In the genomic region with DNA sequence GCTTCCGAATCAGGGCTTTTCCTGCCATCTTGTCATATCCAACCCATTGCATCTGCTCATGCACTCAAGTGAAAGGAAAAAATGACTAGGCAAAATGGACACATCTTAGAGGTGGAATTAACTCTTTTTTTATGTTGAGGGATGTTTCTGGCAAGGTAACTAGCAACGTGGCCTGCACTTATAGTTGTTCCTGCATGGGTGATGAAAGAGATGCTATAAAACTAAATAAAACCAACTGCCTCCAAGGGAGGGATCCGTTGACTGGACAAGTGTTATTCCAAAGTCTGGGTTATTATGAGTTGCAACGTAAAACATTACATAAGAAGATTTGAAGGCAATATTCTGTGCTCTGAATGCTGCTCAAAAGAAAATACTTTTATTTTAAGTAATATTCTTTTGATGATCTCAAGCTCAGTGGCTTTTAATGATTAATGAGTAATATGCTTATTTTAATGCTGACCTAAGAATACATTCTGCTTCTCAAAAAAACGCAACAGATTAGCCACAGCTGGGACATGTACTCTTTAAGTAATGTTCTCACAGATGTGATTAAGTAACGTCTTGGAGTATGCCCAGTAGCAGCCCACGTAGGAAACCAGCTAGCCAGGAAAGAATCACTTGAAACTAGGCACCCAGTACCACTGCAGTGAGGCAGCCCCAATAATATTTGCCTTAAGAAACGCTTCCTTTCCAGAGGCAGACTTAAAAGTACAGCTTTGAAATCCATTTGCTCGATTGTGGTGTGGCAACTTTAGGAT, we compare ENCODE assay signal across 12 cellular contexts. TPM values are rescaled to one million over a fixed set of nuclear protein-coding genes. Genes with fewer than 3 reads are reported as not detected.
DNase-seq lines count a peak whose midpoint lies in the region; ATAC-seq and TF ChIP-seq lines count a peak whose summit lies in the region.
"Had no signal": no experiment of that assay in that cellular context is flagged by ENCODE, and none has a peak within 500 bp of the region (broad histone marks: within the 10 kb centered on the region; RNA-seq: fewer than 3 reads in every experiment).

No MANE protein-coding gene starts in this region.

- peak overlapping the region in 3 of 4 donors; percentile 36 to 49 (median 43) for H3K27ac ChIP-seq in esophagus squamous epithelium
- peak overlapping the region; percentile 32 to 50 for H3K27ac ChIP-seq in lung (ENCODE audit: low read depth in 1 of 2, low read length in 1 of 2)
- H3K27ac ChIP-seq in subcutaneous abdominal adipose tissue (ENCODE audit: low read depth, low read length): peak overlapping the region; percentile 63
- H3K27ac ChIP-seq: ovary had no signal

- intact Hi-C loops in esophagus squamous epithelium (cut with DNase I): no loop called here

- no peak overlapping the region for H3K4me3 Mint-ChIP-seq in HFFc6

- H3K9me3 Mint-ChIP-seq in HFFc6: no peaks in the 10 kb centered on the region

- TF ChIP-seq CTCF in HFFc6 (IDR thresholded peaks at IDR 0.05) (no peak), esophagus squamous epithelium (IDR thresholded peaks at IDR 0.05) (no peak), lung (IDR thresholded peaks at IDR 0.05; ENCODE audit: control extremely low read depth, extremely low read depth) (no peak)

- H3K4me1 Mint-ChIP-seq in HFFc6 (ENCODE audit: low read depth): peaks cover 28% of the 10 kb centered on the region

- H3K27me3 Mint-ChIP-seq in HFFc6 (ENCODE audit: insufficient read depth): no peaks in the 10 kb centered on the region; the same call in 1 of the 2 replicates

- WGBS in esophagus squamous epithelium, 2 donors: 48 to 60% methylated on average over 9 of the region's 9 CpGs
- 60 to 67% methylated on average over 9 of the region's 9 CpGs for WGBS in lung, 2 donors

- H3K4me1 ChIP-seq in esophagus squamous epithelium: peaks cover 6 to 76% (median 20%) of the 10 kb centered on the region in 3 donors
- peaks cover 13 to 27% of the 10 kb centered on the region in 2 donors for H3K4me1 ChIP-seq in lung (ENCODE audit: control insufficient read depth in 2 of 2, insufficient read depth in 2 of 2, low read length in 2 of 2)
- peaks cover 0 to 53% (median 45%) of the 10 kb centered on the region in 5 donors for H3K4me1 ChIP-seq in subcutaneous abdominal adipose tissue (ENCODE audit: control insufficient read depth in 5 of 5, insufficient read depth in 5 of 5, low read length in 5 of 5)

- H3K27ac Mint-ChIP-seq in HFFc6: peak overlapping the region; percentile 52; the same call in 1 of the 2 replicates

- no peak for TF ChIP-seq POLR2A in esophagus squamous epithelium (IDR thresholded peaks at IDR 0.05)

- no peaks in the 10 kb centered on the region for H3K27me3 ChIP-seq in esophagus squamous epithelium
- H3K27me3 ChIP-seq in lung (ENCODE audit: control insufficient read depth, insufficient read depth): no peaks in the 10 kb centered on the region
- no peaks in the 10 kb centered on the region for H3K27me3 ChIP-seq in subcutaneous abdominal adipose tissue (ENCODE audit: control insufficient read depth in 5 of 5, insufficient read depth in 4 of 5, low read length in 5 of 5)
- H3K27me3 ChIP-seq: ovary had no signal

- ATAC-seq in lung (ENCODE audit: insufficient read depth, low FRiP score): no peak
- ATAC-seq in GM18861 (IDR thresholded peaks at IDR 0.05; ENCODE audit: unreplicated experiment): no peak

- peaks cover 57% of the 10 kb centered on the region for H3K36me3 Mint-ChIP-seq in HFFc6 (ENCODE audit: low read depth)

- no peak overlapping the region for H3K9ac ChIP-seq in subcutaneous abdominal adipose tissue (ENCODE audit: low read length in 5 of 5)

- DNase-seq in HFFc6 (peak; percentile 17), esophagus squamous epithelium (lab: John Stamatoyannopoulos, UW) (no peak), lung (ENCODE audit: low spot score) (no peak)
- no peak for DNase-seq in activated CD8-positive, alpha-beta memory T cell treated with anti-CD3 and anti-CD28 coated beads for 24 hours
- no peak for DNase-seq in activated T-cell treated with anti-CD3 and anti-CD28 coated beads, Interleukin-2, amount 50 U/mL, for 1 hour
- no peak for DNase-seq in stimulated activated naive CD4-positive, alpha-beta T cell treated with Interleukin-2 at 50 U/mL for 16 hours (lab: John Stamatoyannopoulos, UW)
- DNase-seq: activated CD8-positive, alpha-beta memory T cell treated with anti-CD3 and anti-CD28 coated beads, Interleukin-2, amount 50 U/mL, for 4 hours; NCI-H1694; NCI-H69; ovary had no signal

- H3K4me3 ChIP-seq in esophagus squamous epithelium (no peak overlapping the region), lung (no peak overlapping the region), subcutaneous abdominal adipose tissue (ENCODE audit: low read depth in 1 of 5, low read length in 5 of 5) (no peak overlapping the region)
- H3K4me3 ChIP-seq: ovary had no signal

- H3K36me3 ChIP-seq in esophagus squamous epithelium (peaks cover 35 to 96% (median 39%) of the 10 kb centered on the region in 3 donors), lung (ENCODE audit: control insufficient read depth in 2 of 2, insufficient read depth in 2 of 2, low read length in 2 of 2) (peaks cover 30 to 47% of the 10 kb centered on the region in 2 donors), subcutaneous abdominal adipose tissue (ENCODE audit: control insufficient read depth in 5 of 5, insufficient read depth in 5 of 5, low read length in 5 of 5) (peaks cover 35 to 77% (median 69%) of the 10 kb centered on the region in 5 donors)
- H3K36me3 ChIP-seq: ovary had no signal

- H3K9me3 ChIP-seq in esophagus squamous epithelium: no peaks in the 10 kb centered on the region
- no peaks in the 10 kb centered on the region for H3K9me3 ChIP-seq in lung (ENCODE audit: control insufficient read depth in 2 of 2, insufficient read depth in 1 of 2, low read length in 1 of 2)
- no peaks in the 10 kb centered on the region for H3K9me3 ChIP-seq in subcutaneous abdominal adipose tissue (ENCODE audit: control insufficient read depth in 5 of 5, low read length in 5 of 5)
- H3K9me3 ChIP-seq: ovary had no signal

RNA-seq across cellular contexts. Expression of gene KLF3, which starts 27.4 kb away (rescaled TPM):
- total RNA-seq in HFFc6 (2021; fragmentation: NEBNext Ultra II Directional; extraction: Animal tissue kit (Norgen Biotek cat#: 25700)): 10 to 100 TPM; 10.7 to 17.1 (median 14.0) TPM
- total RNA-seq in esophagus squamous epithelium: 10 to 100 TPM; 44.2 to 91.4 (median 82.7) TPM
- total RNA-seq in lung: 10 to 100 TPM; 53.3 to 53.6 TPM
- 10 to 100 TPM; 14.7 to 25.2 TPM for polyA plus RNA-seq in lung
